9 cellular contexts compared by ENCODE assay signal in the genomic region with DNA sequence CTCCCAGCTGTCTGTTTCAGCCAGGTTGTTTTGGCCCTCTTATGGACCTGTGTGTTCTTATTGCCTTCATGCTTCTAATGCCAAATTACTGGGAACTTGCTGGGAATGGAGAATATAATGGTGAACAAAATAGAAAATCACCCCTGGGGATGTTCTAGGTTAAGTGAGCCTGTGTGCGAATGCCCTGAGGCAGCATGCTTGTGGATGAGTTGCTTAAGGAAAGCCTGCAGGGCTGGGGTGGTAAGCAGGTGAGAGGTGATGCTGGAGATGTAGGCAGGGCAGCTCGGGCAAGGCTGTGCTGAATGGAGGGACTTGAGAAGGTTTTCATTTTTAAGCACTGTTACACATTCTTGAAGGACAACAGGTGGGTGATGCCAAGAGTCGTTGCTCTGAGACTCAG.
"Had no signal": no experiment of that assay in that cellular context is flagged by ENCODE, and none has a peak within 500 bp of the region (broad histone marks: within the 10 kb centered on the region; RNA-seq: fewer than 3 reads in every experiment).

No MANE protein-coding gene starts in this region.

- H2AFZ ChIP-seq: GM23248 had no signal

- H3K4me2 ChIP-seq: KMS-11 had no signal

- DNase-seq: GM23248, GOT3, H9, HCEC 1CT, HFFc6, KBM-7 had no signal

- H3K9ac ChIP-seq: GM23248, KMS-11 had no signal

- H3K27ac ChIP-seq: GM23248, HL-60, KMS-11 had no signal

- ATAC-seq: HepG2 had no signal

- H3K4me3 ChIP-seq: GM23248 had no signal
